In the genomic region with DNA sequence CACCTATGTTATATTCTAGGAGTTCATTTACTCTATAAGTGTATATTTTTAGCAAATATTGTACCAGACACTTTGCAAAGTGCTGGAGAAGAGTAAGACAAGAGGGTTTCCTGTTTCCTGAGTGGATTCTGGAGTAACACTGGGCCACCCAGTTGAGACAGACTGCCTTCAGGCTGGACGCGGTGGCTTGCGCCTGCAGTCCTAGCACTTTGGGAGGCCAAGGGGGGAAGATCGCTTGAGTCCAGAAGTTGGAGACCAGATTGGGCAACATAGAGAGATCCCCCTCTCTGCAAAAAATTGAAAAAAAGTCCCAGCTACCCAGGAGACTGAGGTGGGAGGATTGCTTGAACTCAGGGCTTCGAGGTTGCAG, we compare ENCODE assay signal across 8 cellular contexts. TPM values are rescaled to one million over a fixed set of nuclear protein-coding genes. Genes with fewer than 3 reads are reported as not detected.
DNase-seq lines count a peak whose midpoint lies in the region; ATAC-seq and TF ChIP-seq lines count a peak whose summit lies in the region.

No MANE protein-coding gene starts in this region.

- H3K4me2 ChIP-seq in HCT116 (ENCODE audit: low read length) (peak overlapping the region; percentile 92), hepatocyte (peak overlapping the region; percentile 81)

- H3K79me2 ChIP-seq in HCT116 (ENCODE audit: insufficient read depth, low read length) (peaks cover 36% of the 10 kb centered on the region), hepatocyte (peaks cover 27% of the 10 kb centered on the region)

- no peak for TF ChIP-seq RAD21 in HCT116 (IDR thresholded peaks at IDR 0.05; ENCODE audit: low read depth)

- 91% methylated on average over 5 of the region's 5 CpGs for WGBS in hepatocyte (ENCODE audit: low lambda C conversion rate, missing lambda C conversion rate)
- WGBS in spleen, 5 donors: 64 to 89% (median 84%) methylated on average over 5 of the region's 5 CpGs
- WGBS in lower leg skin, 2 donors: 85 to 93% methylated on average over 5 of the region's 5 CpGs

- in situ Hi-C loops in GM13977 (cut with MboI; ENCODE audit: low pct_unique_long_range_greater_than_20kb, low sequenced_read_pairs, unreplicated experiment): no loop called here

- RAD21 ChIA-PET in HCT116 (lab: Charles Lee; ENCODE audit: low non-redundant PET in 1 of 2, low total read pairs in 2 of 2, uncharacterized antibody in 2 of 2, unreplicated experiment in 2 of 2): no interaction called here

- no TSS peak for BruUV-seq in HCT116 (replicated peaks; lab: Mats Ljungman, UMichigan)

- intact Hi-C loops in HCT116 (cut with micrococcal nuclease) (loop anchor here (5.0 to 10.0 kb wide), 3 partner anchors 59 to 114 kb away; a partner anchor contains a TSS), spleen (cut with DNase I; ENCODE audit: low total_unique reads) (no loop called here), lower leg skin (cut with DNase I; ENCODE audit: low total_unique reads) (no loop called here)

- no peaks in the 10 kb centered on the region for H4K20me1 ChIP-seq in HCT116 (ENCODE audit: insufficient read depth)
- no peaks in the 10 kb centered on the region for H4K20me1 ChIP-seq in hepatocyte (ENCODE audit: insufficient read depth, poor library complexity, severe bottlenecking)

- H3K27me3 ChIP-seq in HCT116 (ENCODE audit: insufficient read depth, low read length) (no peaks in the 10 kb centered on the region), hepatocyte (no peaks in the 10 kb centered on the region), spleen (replicated peaks in 1 of 7) (no peaks in the 10 kb centered on the region)

- TF ChIP-seq CTCF in HCT116 (IDR thresholded peaks at IDR 0.05 in 2 of 3, conservative IDR thresholded peaks at IDR 0.05 in 1 of 3; ENCODE audit: borderline replicate concordance in 1 of 3, insufficient read depth in 1 of 3, low read depth in 2 of 3, low read length in 2 of 3) (no peak), WI38 (IDR thresholded peaks at IDR 0.05; ENCODE audit: low read depth, low read length) (no peak), hepatocyte (IDR thresholded peaks at IDR 0.05; ENCODE audit: poor library complexity) (no peak), spleen (IDR thresholded peaks at IDR 0.05 in 8 of 11, conservative IDR thresholded peaks at IDR 0.05 in 3 of 11) (no peak), lower leg skin (IDR thresholded peaks at IDR 0.05) (no peak), GM13977 (IDR thresholded peaks at IDR 0.05; ENCODE audit: extremely low read depth, insufficient read depth, missing control alignments) (no peak)

- CTCF ChIA-PET in HCT116 (lab: Charles Lee): no interaction called here

- H3K27ac ChIP-seq in HCT116 (ENCODE audit: low read depth, low read length) (peak overlapping the region; percentile 61), hepatocyte (peak overlapping the region; percentile 89), spleen (peak overlapping the region in 6 of 8 donors; percentile 83 to 95 (median 90))

- H2AFZ ChIP-seq in HCT116 (ENCODE audit: low read depth, low read length, poor library complexity, severe bottlenecking) (peak overlapping the region; percentile 75), hepatocyte (peak overlapping the region; percentile 98)

- H3K36me3 ChIP-seq in HCT116 (ENCODE audit: control insufficient read depth in 1 of 2, insufficient read depth in 2 of 2, low read length in 2 of 2) (peaks cover 21 to 22% of the 10 kb centered on the region in 2 experiments; a peak in 3 of 4 replicates), hepatocyte (replicated peaks; ENCODE audit: insufficient read depth, low read depth) (no peaks in the 10 kb centered on the region), spleen (peaks cover 1 to 28% (median 26%) of the 10 kb centered on the region in 6 donors)

- POLR2A ChIA-PET in HCT116 (lab: Charles Lee): interaction anchor here (0.7 to 1.9 kb wide), 4 partner anchors 11 to 116 kb away, joined by 3 to 6 read pairs (median 4); a partner anchor contains a TSS

- peak; percentile 5; the same call in 1 of the 2 replicates for ATAC-seq in HCT116

- no peaks in the 10 kb centered on the region for H3K9me3 ChIP-seq in HCT116 (ENCODE audit: control insufficient read depth in 1 of 2, insufficient read depth in 1 of 2, low read depth in 1 of 2, low read length in 2 of 2)
- H3K9me3 ChIP-seq in hepatocyte (ENCODE audit: low read depth): no peaks in the 10 kb centered on the region
- no peaks in the 10 kb centered on the region for H3K9me3 ChIP-seq in spleen

- DNase-seq in HCT116 (ENCODE audit: low read depth, low spot score) (no peak), hepatocyte (ENCODE audit: low spot score) (no peak), spleen (no peak), lower leg skin (ENCODE audit: low spot score in 2 of 2) (no peak), globus pallidus (ENCODE audit: low spot score) (no peak), GM13977 (ENCODE audit: low spot score) (no peak), DMS 273 (lab: John Stamatoyannopoulos, UW; ENCODE audit: unreplicated experiment) (no peak)

- no peaks in the 10 kb centered on the region for H3K9me2 ChIP-seq in HCT116 (ENCODE audit: insufficient read depth)
- no peaks in the 10 kb centered on the region for H3K9me2 ChIP-seq in hepatocyte (replicated peaks; ENCODE audit: insufficient read depth)

- peak overlapping the region; percentile 97 for H3K9ac ChIP-seq in HCT116 (ENCODE audit: low read length)

- TF ChIP-seq POLR2A in HCT116 (IDR thresholded peaks at IDR 0.05; ENCODE audit: borderline replicate concordance, extremely low read depth, insufficient read depth, insufficient read length) (no peak), spleen (IDR thresholded peaks at IDR 0.05) (no peak), lower leg skin (IDR thresholded peaks at IDR 0.05) (no peak)

- H3K4me1 ChIP-seq in HCT116 (ENCODE audit: control insufficient read depth in 1 of 2, insufficient read depth in 2 of 2, low read length in 2 of 2): peaks cover 9 to 24% of the 10 kb centered on the region in 2 experiments
- peaks cover 6% of the 10 kb centered on the region for H3K4me1 ChIP-seq in hepatocyte (ENCODE audit: insufficient read depth)
- peaks cover 10 to 46% (median 25%) of the 10 kb centered on the region in 6 donors for H3K4me1 ChIP-seq in spleen

- peak overlapping the region; percentile 99 for H3K4me3 ChIP-seq in HCT116 (replicated peaks in 1 of 2; ENCODE audit: low read depth in 1 of 2, low read length in 2 of 2)
- H3K4me3 ChIP-seq in WI38 (ENCODE audit: low read depth, low read length): peak overlapping the region; percentile 91
- H3K4me3 ChIP-seq in hepatocyte: peak overlapping the region; percentile 76
- H3K4me3 ChIP-seq in spleen: peak overlapping the region in 7 of 8 donors; percentile 88 to 98 (median 95)
- H3K4me3 ChIP-seq in lower leg skin (ENCODE audit: low read depth, poor library complexity, severe bottlenecking): no peak overlapping the region

TF ChIP-seq in HCT116, 20 proteins besides CTCF, POLR2A, EP300 and RAD21:
- TF ChIP-seq, protein P1, sequence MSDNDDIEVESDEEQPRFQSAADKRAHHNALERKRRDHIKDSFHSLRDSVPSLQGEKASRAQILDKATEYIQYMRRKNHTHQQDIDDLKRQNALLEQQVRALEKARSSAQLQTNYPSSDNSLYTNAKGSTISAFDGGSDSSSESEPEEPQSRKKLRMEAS (IDR thresholded peaks at IDR 0.05): no peak
- TF ChIP-seq EZH2phosphoT487 (IDR thresholded peaks at IDR 0.05; ENCODE audit: borderline replicate concordance): no peak
- TF ChIP-seq ELF1 (IDR thresholded peaks at IDR 0.05; ENCODE audit: borderline replicate concordance, low read depth): no peak
- no peak for TF ChIP-seq TCF7L2 (IDR thresholded peaks at IDR 0.05; ENCODE audit: borderline replicate concordance, extremely low read depth, insufficient read depth, insufficient read length)

RNA-seq across cellular contexts. Expression of a gene that starts 0.8 kb away (rescaled TPM):
- 14.0 TPM for total RNA-seq in HCT116 (2021; ENCODE audit: unreplicated experiment)
- polyA plus RNA-seq in HCT116 (2012): 5.4 and 5.8 TPM in 2 replicates
- total RNA-seq in hepatocyte: 11.4 and 18.8 TPM in 2 replicates
- 8.4 and 11.4 TPM in 2 replicates for polyA plus RNA-seq in hepatocyte
- total RNA-seq in spleen: 10 to 100 TPM; 18.7 to 30.8 (median 26.4) TPM
- 1 to 10 TPM; 3.8 to 7.2 (median 4.2) TPM for polyA plus RNA-seq in spleen
- total RNA-seq in lower leg skin: 10 to 100 TPM; 19.4 to 38.0 (median 23.7) TPM

RNA-seq across cellular contexts. Expression of a gene that starts 17.9 kb away (rescaled TPM):
- total RNA-seq in HCT116 (2021; ENCODE audit: unreplicated experiment) (3.1 TPM), hepatocyte (0.20 and 0.24 TPM in 2 replicates), spleen (1 to 10 TPM in 2 of 7 donors, under 1 TPM in 3, not detected in 2; 0.43 to 1.4 (median 0.77) TPM), lower leg skin (1 to 10 TPM; 1.7 to 4.6 (median 2.6) TPM)
- polyA plus RNA-seq in HCT116 (2012): 2.0 and 2.6 TPM in 2 replicates
- polyA plus RNA-seq in hepatocyte (0.12 and 1.8 TPM in 2 replicates), spleen (1 to 10 TPM in 2 of 3 donors, under 1 TPM in 1; 0.91 to 1.6 (median 1.3) TPM)

RNA-seq across cellular contexts. Expression of a gene that starts 57.5 kb away (rescaled TPM):
- total RNA-seq in HCT116 (2021; ENCODE audit: unreplicated experiment): 45.0 TPM
- polyA plus RNA-seq in HCT116 (2012): 32.8 and 37.3 TPM in 2 replicates
- total RNA-seq in hepatocyte: 69.6 and 76.3 TPM in 2 replicates
- polyA plus RNA-seq in hepatocyte: 39.4 and 48.8 TPM in 2 replicates
- total RNA-seq in spleen: 100 to 1,000 TPM in 3 of 7 donors, 10 to 100 TPM in 4; 70.9 to 176 (median 98.2) TPM
- polyA plus RNA-seq in spleen: 10 to 100 TPM; 34.5 to 56.1 (median 49.8) TPM
- 100 to 1,000 TPM; 102 to 261 (median 114) TPM for total RNA-seq in lower leg skin
